17 cellular contexts compared by ENCODE assay signal in genomic region chr2:43934567-43934966, GRCh38.
A peak's percentile ranks its signal among the peaks of the same experiment; 100 is the strongest.
DNase-seq lines count a peak whose midpoint lies in the region; ATAC-seq, FAIRE-seq and TF ChIP-seq lines count a peak whose summit lies in the region.
"Had no signal": no experiment of that assay in that cellular context is flagged by ENCODE, and none has a peak within 500 bp of the region (broad histone marks: within the 10 kb centered on the region; RNA-seq: fewer than 3 reads in every experiment).

No MANE protein-coding gene starts in this region.

- peaks cover 15% of the 10 kb centered on the region for H3K36me3 ChIP-seq in effector memory CD4-positive, alpha-beta T cell (ENCODE audit: control insufficient read depth, insufficient read depth, low read length)

- FAIRE-seq in GM12891 (lab: Jason Lieb, UNC), result no peak

- peaks cover 19 to 28% of the 10 kb centered on the region in 2 donors for H3K36me3 Mint-ChIP-seq in activated naive CD4-positive, alpha-beta T cell treated with anti-CD3 and anti-CD28 coated beads, Interleukin-2, amount 50 U/mL, for 72 hours
- peaks cover 41% of the 10 kb centered on the region for H3K36me3 Mint-ChIP-seq in WTC11

- peaks cover 20% of the 10 kb centered on the region for H3K4me1 Mint-ChIP-seq in WTC11

- H3K27ac ChIP-seq in epithelial cell of prostate, result no peak overlapping the region
- no peak overlapping the region for H3K27ac ChIP-seq in effector memory CD4-positive, alpha-beta T cell (ENCODE audit: insufficient read depth, low read length, poor library complexity, severe bottlenecking)
- H3K27ac ChIP-seq: foreskin keratinocyte, tibial nerve had no signal

- CTCF ChIA-PET in WTC11 (lab: Charles Lee), result no interaction called here

- POLR2A ChIA-PET in WTC11 (lab: Charles Lee), result no interaction called here

- H3K9me3 ChIP-seq in effector memory CD4-positive, alpha-beta T cell (ENCODE audit: control insufficient read depth, low read length), result no peaks in the 10 kb centered on the region
- H3K9me3 ChIP-seq: tibial nerve had no signal

- H3K9me3 Mint-ChIP-seq in activated naive CD4-positive, alpha-beta T cell treated with anti-CD3 and anti-CD28 coated beads, Interleukin-2, amount 50 U/mL, for 72 hours, result no peaks in the 10 kb centered on the region
- no peaks in the 10 kb centered on the region for H3K9me3 Mint-ChIP-seq in WTC11
- H3K9me3 Mint-ChIP-seq: activated CD4-positive, alpha-beta memory T cell treated with anti-CD3 and anti-CD28 coated beads for 36 hours; natural killer cell treated with Interleukin-12 subunit alpha and Interleukin-12 subunit beta and Interleukin-15 and Interleukin-18, amount 100 ng/mL, for 72 hours had no signal

- no peaks in the 10 kb centered on the region for H3K4me1 ChIP-seq in effector memory CD4-positive, alpha-beta T cell (ENCODE audit: control insufficient read depth, insufficient read depth, low read length, poor library complexity, severe bottlenecking)
- H3K4me1 ChIP-seq: foreskin keratinocyte, tibial nerve had no signal

- no peaks in the 10 kb centered on the region for H3K27me3 Mint-ChIP-seq in WTC11 (ENCODE audit: low read depth)
- H3K27me3 Mint-ChIP-seq: activated CD4-positive, alpha-beta memory T cell treated with anti-CD3 and anti-CD28 coated beads for 36 hours; natural killer cell treated with Interleukin-12 subunit alpha and Interleukin-12 subunit beta and Interleukin-15 and Interleukin-18, amount 100 ng/mL, for 72 hours had no signal

- H3K4me3 Mint-ChIP-seq in WTC11, result no peak overlapping the region
- H3K4me3 Mint-ChIP-seq: activated CD4-positive, alpha-beta memory T cell treated with anti-CD3 and anti-CD28 coated beads for 36 hours; natural killer cell treated with Interleukin-12 subunit alpha and Interleukin-12 subunit beta and Interleukin-15 and Interleukin-18, amount 100 ng/mL, for 72 hours had no signal

- H3K27ac Mint-ChIP-seq in activated naive CD4-positive, alpha-beta T cell treated with anti-CD3 and anti-CD28 coated beads, Interleukin-2, amount 50 U/mL, for 72 hours, result peak overlapping the region in 1 of 2 donors; percentile 81
- H3K27ac Mint-ChIP-seq in WTC11, result peak overlapping the region; percentile 63
- H3K27ac Mint-ChIP-seq: activated CD4-positive, alpha-beta memory T cell treated with anti-CD3 and anti-CD28 coated beads for 36 hours; natural killer cell treated with Interleukin-12 subunit alpha and Interleukin-12 subunit beta and Interleukin-15 and Interleukin-18, amount 100 ng/mL, for 72 hours had no signal

- DNase-seq in activated naive CD4-positive, alpha-beta T cell treated with anti-CD3 and anti-CD28 coated beads, Interleukin-2, amount 50 U/mL, for 72 hours (ENCODE audit: low spot score in 2 of 2), result no peak
- no peak for DNase-seq in activated naive CD4-positive, alpha-beta T cell treated with anti-CD3 and anti-CD28 coated beads, Interleukin-2, amount 50 U/mL, for 16 hours
- no peak for DNase-seq in WTC11 (ENCODE audit: low spot score)
- DNase-seq in epithelial cell of prostate (ENCODE audit: low read depth, low spot score), result peak; percentile 5
- DNase-seq in stimulated activated naive CD8-positive, alpha-beta T cell treated with anti-CD3 and anti-CD28 coated beads, Interleukin-15, Interleukin-2, amounts not matched to agents 100 U/mL and 50 U/mL, for 24 hours, result no peak
- DNase-seq in GM12891 (ENCODE audit: insufficient read length, low spot score), result no peak
- DNase-seq in foreskin melanocyte, result no peak
- DNase-seq in effector memory CD4-positive, alpha-beta T cell, result no peak
- DNase-seq: activated CD4-positive, alpha-beta memory T cell treated with anti-CD3 and anti-CD28 coated beads for 36 hours; anterior cingulate cortex; DND-41; NCI-H2081; NCI-H510A; stimulated activated naive CD4-positive, alpha-beta T cell treated with Interleukin-2 at 50 U/mL for 16 hours had no signal

- H3K27me3 ChIP-seq in effector memory CD4-positive, alpha-beta T cell (replicated peaks; ENCODE audit: control insufficient read depth, insufficient read depth, low read length, poor library complexity, severe bottlenecking), result no peaks in the 10 kb centered on the region
- H3K27me3 ChIP-seq: foreskin keratinocyte, tibial nerve had no signal

- H3K4me3 ChIP-seq in effector memory CD4-positive, alpha-beta T cell (ENCODE audit: insufficient read depth, low read depth, low read length, poor library complexity, severe bottlenecking), result no peak overlapping the region
- H3K4me3 ChIP-seq: tibial nerve had no signal

- ATAC-seq in activated naive CD4-positive, alpha-beta T cell treated with anti-CD3 and anti-CD28 coated beads, Interleukin-2, amount 50 U/mL, for 72 hours, result peak; percentile 85
- ATAC-seq in WTC11, result no peak
- ATAC-seq in stimulated activated naive CD8-positive, alpha-beta T cell treated with anti-CD3 and anti-CD28 coated beads, Interleukin-15, Interleukin-2, amounts not matched to agents 100 U/mL and 50 U/mL, for 24 hours, result peak; percentile 86
- ATAC-seq: foreskin keratinocyte; natural killer cell treated with Interleukin-12 subunit alpha and Interleukin-12 subunit beta and Interleukin-15 and Interleukin-18, amount 100 ng/mL, for 72 hours had no signal

- TF ChIP-seq POLR2A in GM12891 (IDR thresholded peaks at IDR 0.05; ENCODE audit: low read depth, low read length), result no peak

- no peak for TF ChIP-seq CTCF in WTC11 (IDR thresholded peaks at IDR 0.05)

TF ChIP-seq in WTC11, 78 proteins besides CTCF, POLR2A, EP300 and RAD21:
- TF ChIP-seq, protein P1, sequence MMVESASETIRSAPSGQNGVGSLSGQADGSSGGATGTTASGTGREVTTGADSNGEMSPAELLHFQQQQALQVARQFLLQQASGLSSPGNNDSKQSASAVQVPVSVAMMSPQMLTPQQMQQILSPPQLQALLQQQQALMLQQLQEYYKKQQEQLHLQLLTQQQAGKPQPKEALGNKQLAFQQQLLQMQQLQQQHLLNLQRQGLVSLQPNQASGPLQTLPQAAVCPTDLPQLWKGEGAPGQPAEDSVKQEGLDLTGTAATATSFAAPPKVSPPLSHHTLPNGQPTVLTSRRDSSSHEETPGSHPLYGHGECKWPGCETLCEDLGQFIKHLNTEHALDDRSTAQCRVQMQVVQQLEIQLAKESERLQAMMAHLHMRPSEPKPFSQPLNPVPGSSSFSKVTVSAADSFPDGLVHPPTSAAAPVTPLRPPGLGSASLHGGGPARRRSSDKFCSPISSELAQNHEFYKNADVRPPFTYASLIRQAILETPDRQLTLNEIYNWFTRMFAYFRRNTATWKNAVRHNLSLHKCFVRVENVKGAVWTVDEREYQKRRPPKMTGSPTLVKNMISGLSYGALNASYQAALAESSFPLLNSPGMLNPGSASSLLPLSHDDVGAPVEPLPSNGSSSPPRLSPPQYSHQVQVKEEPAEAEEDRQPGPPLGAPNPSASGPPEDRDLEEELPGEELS (CRISPR knock-in tag; IDR thresholded peaks at IDR 0.05), result no peak
- TF ChIP-seq ZNF232 (CRISPR knock-in tag; IDR thresholded peaks at IDR 0.05) (no peak), GABPB1 (CRISPR knock-in tag; IDR thresholded peaks at IDR 0.05) (no peak), CREM (CRISPR knock-in tag; IDR thresholded peaks at IDR 0.05) (no peak), TEAD1 (CRISPR knock-in tag; IDR thresholded peaks at IDR 0.05) (no peak)
- TF ChIP-seq, protein P2, sequence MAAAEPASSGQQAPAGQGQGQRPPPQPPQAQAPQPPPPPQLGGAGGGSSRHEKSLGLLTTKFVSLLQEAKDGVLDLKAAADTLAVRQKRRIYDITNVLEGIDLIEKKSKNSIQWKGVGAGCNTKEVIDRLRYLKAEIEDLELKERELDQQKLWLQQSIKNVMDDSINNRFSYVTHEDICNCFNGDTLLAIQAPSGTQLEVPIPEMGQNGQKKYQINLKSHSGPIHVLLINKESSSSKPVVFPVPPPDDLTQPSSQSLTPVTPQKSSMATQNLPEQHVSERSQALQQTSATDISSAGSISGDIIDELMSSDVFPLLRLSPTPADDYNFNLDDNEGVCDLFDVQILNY (CRISPR knock-in tag; IDR thresholded peaks at IDR 0.05), result no peak
TF ChIP-seq in WTC11: peak in this region for 0.

TF ChIP-seq in GM12891, 5 proteins besides CTCF, POLR2A, EP300 and RAD21:
- TF ChIP-seq POLR2AphosphoS5 (IDR thresholded peaks at IDR 0.05; ENCODE audit: low read depth, low read length), result no peak
- no peak for TF ChIP-seq PAX5 (IDR thresholded peaks at IDR 0.05; ENCODE audit: insufficient read depth, low read length, severe bottlenecking)
- TF ChIP-seq SPI1 (IDR thresholded peaks at IDR 0.05; ENCODE audit: low read depth, low read length), result no peak
- no peak for TF ChIP-seq POU2F2 (IDR thresholded peaks at IDR 0.05; ENCODE audit: low read depth, low read length)
- no peak for TF ChIP-seq TAF1 (IDR thresholded peaks at IDR 0.05; ENCODE audit: low read depth, low read length)
TF ChIP-seq in GM12891: peak in this region for 0.
